16 cellular contexts compared by ENCODE assay signal in genomic region chr5:134492568-134492967, GRCh38. TPM values are rescaled to one million over a fixed set of nuclear protein-coding genes. Genes with fewer than 3 reads are reported as not detected.
DNase-seq lines count a peak whose midpoint lies in the region; ATAC-seq, FAIRE-seq and TF ChIP-seq lines count a peak whose summit lies in the region.
"Had no signal": no experiment of that assay in that cellular context is flagged by ENCODE, and none has a peak within 500 bp of the region (broad histone marks: within the 10 kb centered on the region; RNA-seq: fewer than 3 reads in every experiment).

No MANE protein-coding gene starts in this region.

- in situ Hi-C loops in K562 (cut with MboI) (no loop called here), G401 (cut with HindIII; ENCODE audit: low sequenced_read_pairs) (no loop called here)

- H2AFZ ChIP-seq in K562 (ENCODE audit: low read depth, low read length): no peak overlapping the region

- no peaks in the 10 kb centered on the region for H3K27me3 ChIP-seq in K562 (ENCODE audit: control insufficient read depth in 2 of 2, insufficient read depth in 2 of 2, low read length in 2 of 2)

- H3K4me2 ChIP-seq in A549 (no peak overlapping the region), K562 (ENCODE audit: insufficient read depth, low read length) (no peak overlapping the region)

- no peak overlapping the region for H3K27ac ChIP-seq in A549
- no peak overlapping the region for H3K27ac ChIP-seq in K562 (ENCODE audit: extremely low read depth, low read depth, low read length)
- no peak overlapping the region for H3K27ac ChIP-seq in coronary artery

- H3K4me3 ChIP-seq in A549 (no peak overlapping the region), K562 (no peak overlapping the region), coronary artery (no peak overlapping the region)

- no peak for TF ChIP-seq CTCF in A549 (IDR thresholded peaks at IDR 0.05)
- TF ChIP-seq CTCF in K562 (IDR thresholded peaks at IDR 0.05 in 2 of 3, conservative IDR thresholded peaks at IDR 0.05 in 1 of 3; ENCODE audit: insufficient read depth in 2 of 3, low read depth in 1 of 3, low read length in 3 of 3): no peak
- TF ChIP-seq CTCF in coronary artery (IDR thresholded peaks at IDR 0.05): no peak

- H3K9ac ChIP-seq in K562 (ENCODE audit: insufficient read depth in 1 of 2, low read depth in 2 of 2, low read length in 2 of 2): no peak overlapping the region

- H3K9me3 ChIP-seq in A549: no peaks in the 10 kb centered on the region
- H3K9me3 ChIP-seq in K562 (replicated peaks; ENCODE audit: control insufficient read depth, insufficient read depth, low read depth, low read length): no peaks in the 10 kb centered on the region

- ATAC-seq in A549: no peak
- ATAC-seq in K562: no peak
- ATAC-seq in HG03139 (IDR thresholded peaks at IDR 0.05; ENCODE audit: unreplicated experiment): no peak
- ATAC-seq in GM18505 (IDR thresholded peaks at IDR 0.05; ENCODE audit: unreplicated experiment): no peak
- ATAC-seq: CD8-positive, alpha-beta T cell; HCT116 had no signal

- TF ChIP-seq EP300 in A549 (IDR thresholded peaks at IDR 0.05): no peak
- no peak for TF ChIP-seq EP300 in K562 (IDR thresholded peaks at IDR 0.05; ENCODE audit: low read length)

- POLR2A ChIA-PET in A549 (lab: Yijun Ruan, JAX) (no interaction called here), K562 (lab: Yijun Ruan, JAX) (interaction anchor here (0.6 to 1.4 kb wide), 3 partner anchors 10 to 115 kb away, joined by 3 to 4 read pairs (median 3); no protein-coding TSS in a partner anchor)

- TF ChIP-seq POLR2A in A549 (IDR thresholded peaks at IDR 0.05; ENCODE audit: low read length) (no peak), K562 (conservative IDR thresholded peaks at IDR 0.05) (no peak), GM18505 (IDR thresholded peaks at IDR 0.05; ENCODE audit: borderline replicate concordance, extremely low read depth, insufficient read depth, insufficient read length) (no peak)

- CTCF ChIA-PET in A549 (lab: Yijun Ruan, JAX): interaction anchor here (1.1 to 2.1 kb wide), 4 partner anchors 14 to 85 kb away, joined by 3 to 9 read pairs (median 6); no protein-coding TSS in a partner anchor
- CTCF ChIA-PET in K562 (lab: Yijun Ruan, JAX; ENCODE audit: low intra/inter-chr PET ratio): no interaction called here

- H4K20me1 ChIP-seq in K562 (replicated peaks; ENCODE audit: control insufficient read depth, insufficient read depth, low read length): no peaks in the 10 kb centered on the region

- intact Hi-C loops in K562 (cut with micrococcal nuclease): no loop called here

- no peak for TF ChIP-seq RAD21 in A549 (conservative IDR thresholded peaks at IDR 0.05 in 1 of 2, IDR thresholded peaks at IDR 0.05 in 1 of 2)
- TF ChIP-seq RAD21 in K562 (CRISPR knock-in tag; conservative IDR thresholded peaks at IDR 0.05 in 1 of 2, IDR thresholded peaks at IDR 0.05 in 1 of 2): no peak

- BruUV-seq in K562 (replicated peaks; lab: Mats Ljungman, UMichigan): no TSS peak

- WGBS in A549 (ENCODE audit: missing lambda C conversion rate): 88% methylated on average over 6 of the region's 6 CpGs
- WGBS in K562 (ENCODE audit: insufficient coverage, low coverage, missing lambda C conversion rate): 62% methylated on average over 6 of the region's 6 CpGs

- FAIRE-seq in A549 (lab: Jason Lieb, UNC): no peak
- no peak for FAIRE-seq in K562 (lab: Jason Lieb, UNC)
- FAIRE-seq: D721Med, H54 had no signal

- H3K36me3 ChIP-seq in K562 (ENCODE audit: control insufficient read depth, insufficient read depth, low read length): no peaks in the 10 kb centered on the region

- no peaks in the 10 kb centered on the region for H3K79me2 ChIP-seq in K562 (ENCODE audit: control insufficient read depth, insufficient read depth, low read length)

- DNase-seq in A549 (ENCODE audit: low read depth in 1 of 2, low spot score in 1 of 2) (no peak), SK-N-DZ (ENCODE audit: low spot score) (peak; percentile 31), K562 (ENCODE audit: extremely low read depth in 1 of 4, low spot score in 3 of 4) (no peak), fibroblast of peridontal ligament (ENCODE audit: extremely low read depth) (peak; percentile 51), G401 (ENCODE audit: low spot score) (no peak), coronary artery (ENCODE audit: low spot score) (no peak)
- DNase-seq: CD8-positive, alpha-beta T cell; COR-L47; DMS153; DND-41; GF-D8 had no signal

- H3K9me1 ChIP-seq in K562 (ENCODE audit: control insufficient read depth, insufficient read depth, low read length): no peaks in the 10 kb centered on the region

- no peaks in the 10 kb centered on the region for H3K4me1 ChIP-seq in A549
- peaks cover 0 to 14% of the 10 kb centered on the region in 2 experiments; a peak in 1 of 5 replicates for H3K4me1 ChIP-seq in K562 (replicated peaks in 1 of 2; ENCODE audit: control insufficient read depth in 2 of 2, insufficient read depth in 2 of 2, low read length in 2 of 2)

TF ChIP-seq in A549, 52 proteins besides CTCF, POLR2A, EP300 and RAD21:
- TF ChIP-seq MAFK (IDR thresholded peaks at IDR 0.05; ENCODE audit: partially characterized antibody): peak; percentile 67
- TF ChIP-seq TP53 (CRISPR knock-in tag; IDR thresholded peaks at IDR 0.05): no peak
- TF ChIP-seq NPAS2 (CRISPR knock-in tag; IDR thresholded peaks at IDR 0.05; ENCODE audit: borderline replicate concordance): no peak

TF ChIP-seq in K562, 482 proteins besides CTCF, POLR2A, EP300 and RAD21 (continues in another document):
- TF ChIP-seq BCL6 (CRISPR knock-in tag; IDR thresholded peaks at IDR 0.05): no peak
- TF ChIP-seq TSHZ1 (CRISPR knock-in tag; IDR thresholded peaks at IDR 0.05): no peak

RNA-seq across cellular contexts. Expression of gene JADE2, which starts 32.9 kb away (rescaled TPM):
- polyA plus RNA-seq in A549 (2011; rRNA removed): 21.7 and 24.0 TPM in 2 replicates
- polyA plus RNA-seq in A549 (2012; cell fraction: cytosol; rRNA removed): 21.2 and 29.1 TPM in 2 replicates
- polyA plus RNA-seq in A549 (2012; cell fraction: nucleus; rRNA removed): 30.8 and 36.0 TPM in 2 replicates
- 23.7 to 27.1 TPM (median 27.0 TPM) in 3 replicates for polyA plus RNA-seq in A549 (2017; fragmentation: RNase III; extraction: RNeasy Plus Mini Kit Qiagen cat#74134 plus additional on column Dnase treatment)
- polyA minus RNA-seq in A549 (2011; rRNA and poly(A)+ RNA removed): 48.2 and 50.5 TPM in 2 replicates
- polyA plus RNA-seq in SK-N-DZ (2014; cell fraction: cytosol; rRNA removed): 1.7 and 3.2 TPM in 2 replicates
- 1.6 and 3.0 TPM in 2 replicates for polyA plus RNA-seq in SK-N-DZ (2014; cell fraction: nucleus; rRNA removed)
- 12.7 and 26.6 TPM in 2 replicates for total RNA-seq in K562 (2011; cell fraction: chromatin; rRNA removed; ENCODE audit: low replicate concordance)
- 12.9 and 14.5 TPM in 2 replicates for total RNA-seq in K562 (2011; cell fraction: nucleolus; rRNA removed)
- total RNA-seq in K562 (2011; cell fraction: nucleoplasm; rRNA removed): 7.6 and 9.2 TPM in 2 replicates
- 14.5 and 22.8 TPM in 2 replicates for total RNA-seq in K562 (2014; rRNA removed)
- total RNA-seq in K562 (2014; rRNA removed; fragmentation: Illumina TruSeq; extraction: Trizol): 6.9 and 8.3 TPM in 2 replicates
- 13.7 and 14.1 TPM in 2 replicates for total RNA-seq in K562 (2015; rRNA removed; fragmentation: Illumina TruSeq; extraction: Trizol)
- 22.2 and 23.3 TPM in 2 replicates for total RNA-seq in K562 (2021)
- 8.8 and 9.4 TPM in 2 replicates for polyA plus RNA-seq in K562 (2011; rRNA removed)
- 7.8 and 14.9 TPM in 2 replicates for polyA plus RNA-seq in K562 (2011; cell fraction: cytosol; rRNA removed)
- polyA plus RNA-seq in K562 (2011; cell fraction: nucleus; rRNA removed): 10.6 and 18.6 TPM in 2 replicates
- 9.5 and 15.4 TPM in 2 replicates for polyA plus RNA-seq in K562 (2012)
- polyA plus RNA-seq in K562 (2014; fragmentation: Illumina TruSeq; extraction: Trizol): 9.1 and 10.9 TPM in 2 replicates
- polyA plus RNA-seq in K562 (2014; fragmentation: Nextera tagmentation; extraction: Ambion mirVana): under 1 TPM; 0.50 to 0.55 TPM
- polyA plus RNA-seq in K562 (2014; rRNA removed): 6.0 and 10.8 TPM in 2 replicates
- 11.5 and 14.4 TPM in 2 replicates for polyA minus RNA-seq in K562 (2011; rRNA and poly(A)+ RNA removed)
- 13.0 and 13.2 TPM in 2 replicates for polyA minus RNA-seq in K562 (2011; cell fraction: cytosol; rRNA and poly(A)+ RNA removed)
- 9.4 TPM in 2 replicates for polyA minus RNA-seq in K562 (2011; cell fraction: nucleus; rRNA and poly(A)+ RNA removed)
- 24.4 and 25.8 TPM in 2 replicates for total RNA-seq in G401 (2014; rRNA removed; shearing (Covaris generic))

Comparison
In these comparisons a context has a peak if more than half of its experiments do, and no peak if none do; other contexts are left out.
1. DNase-seq: peak in SK-N-DZ (single experiment) and fibroblast of peridontal ligament (single experiment); none in A549 (0 of 2), K562 (0 of 4), G401 (single experiment) and coronary artery (single experiment).
2. Of the 35 proteins assayed by ChIP-seq in both K562 and A549: peak only in K562: none; only in A549: MAFK; in both: none; in neither: 34.